ENCODE assay signal across 1 cellular context in the genomic region with DNA sequence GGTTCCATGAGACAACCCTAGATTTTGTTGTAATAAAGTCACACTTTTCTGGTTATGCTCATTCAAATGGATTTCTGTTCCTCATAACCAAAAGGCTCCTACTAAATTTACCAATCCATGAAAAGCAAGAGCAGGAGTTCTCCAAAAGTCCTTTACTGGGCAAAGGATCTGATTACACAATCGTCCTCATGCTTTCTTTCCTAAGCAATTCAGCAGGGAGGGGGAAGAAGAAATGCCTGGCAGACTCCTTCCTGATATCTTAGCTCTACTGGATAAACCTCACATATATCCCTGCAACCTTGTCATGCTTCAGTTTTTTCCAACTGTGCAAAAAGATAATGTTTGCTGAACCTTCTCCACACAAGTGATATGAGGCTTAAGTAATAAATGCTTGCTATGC.
A peak's percentile ranks its signal among the peaks of the same experiment; 100 is the strongest.
TF ChIP-seq lines count a peak whose summit lies in the region.

No MANE protein-coding gene starts in this region.

TF ChIP-seq in HepG2, 621 proteins besides CTCF, POLR2A, EP300 and RAD21:
- TF ChIP-seq, protein P1, sequence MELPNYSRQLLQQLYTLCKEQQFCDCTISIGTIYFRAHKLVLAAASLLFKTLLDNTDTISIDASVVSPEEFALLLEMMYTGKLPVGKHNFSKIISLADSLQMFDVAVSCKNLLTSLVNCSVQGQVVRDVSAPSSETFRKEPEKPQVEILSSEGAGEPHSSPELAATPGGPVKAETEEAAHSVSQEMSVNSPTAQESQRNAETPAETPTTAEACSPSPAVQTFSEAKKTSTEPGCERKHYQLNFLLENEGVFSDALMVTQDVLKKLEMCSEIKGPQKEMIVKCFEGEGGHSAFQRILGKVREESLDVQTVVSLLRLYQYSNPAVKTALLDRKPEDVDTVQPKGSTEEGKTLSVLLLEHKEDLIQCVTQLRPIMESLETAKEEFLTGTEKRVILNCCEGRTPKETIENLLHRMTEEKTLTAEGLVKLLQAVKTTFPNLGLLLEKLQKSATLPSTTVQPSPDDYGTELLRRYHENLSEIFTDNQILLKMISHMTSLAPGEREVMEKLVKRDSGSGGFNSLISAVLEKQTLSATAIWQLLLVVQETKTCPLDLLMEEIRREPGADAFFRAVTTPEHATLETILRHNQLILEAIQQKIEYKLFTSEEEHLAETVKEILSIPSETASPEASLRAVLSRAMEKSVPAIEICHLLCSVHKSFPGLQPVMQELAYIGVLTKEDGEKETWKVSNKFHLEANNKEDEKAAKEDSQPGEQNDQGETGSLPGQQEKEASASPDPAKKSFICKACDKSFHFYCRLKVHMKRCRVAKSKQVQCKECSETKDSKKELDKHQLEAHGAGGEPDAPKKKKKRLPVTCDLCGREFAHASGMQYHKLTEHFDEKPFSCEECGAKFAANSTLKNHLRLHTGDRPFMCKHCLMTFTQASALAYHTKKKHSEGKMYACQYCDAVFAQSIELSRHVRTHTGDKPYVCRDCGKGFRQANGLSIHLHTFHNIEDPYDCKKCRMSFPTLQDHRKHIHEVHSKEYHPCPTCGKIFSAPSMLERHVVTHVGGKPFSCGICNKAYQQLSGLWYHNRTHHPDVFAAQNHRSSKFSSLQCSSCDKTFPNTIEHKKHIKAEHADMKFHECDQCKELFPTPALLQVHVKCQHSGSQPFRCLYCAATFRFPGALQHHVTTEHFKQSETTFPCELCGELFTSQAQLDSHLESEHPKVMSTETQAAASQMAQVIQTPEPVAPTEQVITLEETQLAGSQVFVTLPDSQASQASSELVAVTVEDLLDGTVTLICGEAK (IDR thresholded peaks at IDR 0.05): no peak
- TF ChIP-seq, protein P1 (CRISPR knock-in tag; IDR thresholded peaks at IDR 0.05): no peak
- TF ChIP-seq CEBPB (IDR thresholded peaks at IDR 0.05; ENCODE audit: borderline replicate concordance, low read depth, low read length) (peak; percentile 63), NR2F6 (IDR thresholded peaks at IDR 0.05) (no peak), NR2F6 (CRISPR knock-in tag; IDR thresholded peaks at IDR 0.05) (no peak), TGIF2 (CRISPR knock-in tag; IDR thresholded peaks at IDR 0.05) (no peak)
TF ChIP-seq in HepG2: peak in this region for 1.
